8 cellular contexts compared by ENCODE assay signal in the genomic region with DNA sequence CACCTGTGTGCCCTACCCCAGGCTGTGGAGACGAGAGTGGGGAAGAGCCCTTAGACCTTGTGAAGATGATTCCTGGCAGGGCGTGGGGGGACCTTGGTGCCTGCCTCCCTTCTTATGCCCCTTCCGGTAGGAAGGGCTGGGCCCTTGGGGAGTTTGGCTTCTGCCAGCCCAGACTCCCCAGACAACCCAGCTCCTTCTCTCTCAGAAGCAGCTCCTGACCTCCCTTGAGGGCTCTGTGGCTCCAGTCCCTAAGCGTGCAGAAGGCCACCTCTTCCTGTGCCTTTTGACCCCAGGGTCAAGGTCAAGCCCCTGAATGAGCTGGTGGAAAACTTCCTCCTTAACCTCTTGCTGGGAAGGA. TPM values are rescaled to one million over a fixed set of nuclear protein-coding genes. Genes with fewer than 3 reads are reported as not detected.
A peak's percentile ranks its signal among the peaks of the same experiment; 100 is the strongest.
DNase-seq lines count a peak whose midpoint lies in the region; ATAC-seq and TF ChIP-seq lines count a peak whose summit lies in the region.

No MANE protein-coding gene starts in this region.

- H3K9me3 Mint-ChIP-seq in CD8-positive, alpha-beta T cell, result no peaks in the 10 kb centered on the region
- H3K9me3 Mint-ChIP-seq in nephron progenitor cell, result no peaks in the 10 kb centered on the region

- no peak for DNase-seq in CD8-positive, alpha-beta T cell
- DNase-seq in nephron progenitor cell (peak; percentile 38), SKM-1 treated with dmso at 0.1 percent for 144 hours (lab: John Stamatoyannopoulos, UW; ENCODE audit: unreplicated experiment) (no peak)

- no peak overlapping the region for H3K27ac ChIP-seq in CD8-positive, alpha-beta T cell (ENCODE audit: low read depth, low read length)
- H3K27ac ChIP-seq in KMS-11 (no peak overlapping the region), cingulate gyrus (ENCODE audit: low read depth, low read length) (peak overlapping the region; percentile 39)

- H3K36me3 Mint-ChIP-seq in CD8-positive, alpha-beta T cell, result no peaks in the 10 kb centered on the region
- H3K36me3 Mint-ChIP-seq in nephron progenitor cell (ENCODE audit: low read depth), result no peaks in the 10 kb centered on the region

- CTCF ChIA-PET in CD8-positive, alpha-beta T cell (lab: Charles Lee), result interaction anchor here (1.4 to 4.1 kb wide), 2 partner anchors 10 to 30 kb away, joined by 5 to 37 read pairs; no protein-coding TSS in a partner anchor

- peak overlapping the region; percentile 85 for H3K4me3 Mint-ChIP-seq in CD8-positive, alpha-beta T cell
- peak overlapping the region; percentile 86 for H3K4me3 Mint-ChIP-seq in nephron progenitor cell

- H3K4me1 Mint-ChIP-seq in CD8-positive, alpha-beta T cell (ENCODE audit: low read depth), result peaks cover 40% of the 10 kb centered on the region
- peaks cover 31% of the 10 kb centered on the region for H3K4me1 Mint-ChIP-seq in nephron progenitor cell

- no peak for TF ChIP-seq CTCF in CD8-positive, alpha-beta T cell (IDR thresholded peaks at IDR 0.05)
- TF ChIP-seq CTCF in KMS-11 (conservative IDR thresholded peaks at IDR 0.05; ENCODE audit: low read depth, low read length) (no peak), nephron progenitor cell (IDR thresholded peaks at IDR 0.05) (no peak)

- H3K36me3 ChIP-seq in CD8-positive, alpha-beta T cell (ENCODE audit: insufficient read depth, low read length), result no peaks in the 10 kb centered on the region
- H3K36me3 ChIP-seq in KMS-11 (ENCODE audit: insufficient read depth), result no peaks in the 10 kb centered on the region

- H4K20me1 ChIP-seq in KMS-11 (ENCODE audit: insufficient read depth), result no peaks in the 10 kb centered on the region

- H3K4me3 ChIP-seq in CD8-positive, alpha-beta T cell (ENCODE audit: low read depth, low read length), result peak overlapping the region; percentile 84
- no peak overlapping the region for H3K4me3 ChIP-seq in KMS-11 (IDR thresholded peaks at IDR 0.05; ENCODE audit: insufficient read depth, low read depth, low read length)

- peaks cover 37% of the 10 kb centered on the region for H3K4me1 ChIP-seq in CD8-positive, alpha-beta T cell (ENCODE audit: insufficient read depth, low read length)
- H3K4me1 ChIP-seq in KMS-11 (ENCODE audit: low read depth, poor library complexity, severe bottlenecking), result peaks cover 16% of the 10 kb centered on the region

- no peaks in the 10 kb centered on the region for H3K79me2 ChIP-seq in KMS-11 (ENCODE audit: insufficient read depth, low read depth)

- no peaks in the 10 kb centered on the region for H3K27me3 Mint-ChIP-seq in CD8-positive, alpha-beta T cell (ENCODE audit: low read depth)
- H3K27me3 Mint-ChIP-seq in nephron progenitor cell (ENCODE audit: low read depth, poor library complexity), result peaks cover 13% of the 10 kb centered on the region

- no peaks in the 10 kb centered on the region for H3K9me3 ChIP-seq in CD8-positive, alpha-beta T cell (ENCODE audit: low read length)

- intact Hi-C loops in CD8-positive, alpha-beta T cell (cut with DNase I, micrococcal nuclease), result no loop called here

- POLR2A ChIA-PET in CD8-positive, alpha-beta T cell (lab: Charles Lee), result interaction anchor here (0.6 to 2.6 kb wide), 4 partner anchors 9 to 1142 kb away, joined by 3 to 15 read pairs (median 4); no protein-coding TSS in a partner anchor

- peak overlapping the region; percentile 92 for H2AFZ ChIP-seq in KMS-11 (ENCODE audit: low read depth)

- H3K27ac Mint-ChIP-seq in CD8-positive, alpha-beta T cell, result no peak overlapping the region
- no peak overlapping the region for H3K27ac Mint-ChIP-seq in nephron progenitor cell

- peak overlapping the region; percentile 73 for H3K4me2 ChIP-seq in KMS-11

- H3K27me3 ChIP-seq in CD8-positive, alpha-beta T cell (ENCODE audit: insufficient read depth, low read length), result no peaks in the 10 kb centered on the region
- H3K27me3 ChIP-seq in KMS-11 (ENCODE audit: insufficient read depth, low read depth), result no peaks in the 10 kb centered on the region

- no peak for ATAC-seq in CD8-positive, alpha-beta T cell
- ATAC-seq in GM21737 (IDR thresholded peaks at IDR 0.05; ENCODE audit: unreplicated experiment) (no peak), HG03378 (IDR thresholded peaks at IDR 0.05; ENCODE audit: unreplicated experiment) (no peak), GM21619 (IDR thresholded peaks at IDR 0.05; ENCODE audit: unreplicated experiment) (no peak)

- H3K9ac ChIP-seq in KMS-11, result 0 out of 2 replicates have a peak overlapping the region, but pooled peaks have one; percentile 37

RNA-seq across cellular contexts. Expression of gene RPS6KA1, which starts 1.0 kb away (rescaled TPM):
- total RNA-seq in CD8-positive, alpha-beta T cell, result 10 to 100 TPM; 25.8 to 30.3 TPM

RNA-seq across cellular contexts. Expression of gene HMGN2, which starts 58.3 kb away (rescaled TPM):
- 100 to 1,000 TPM; 280 to 292 TPM for total RNA-seq in CD8-positive, alpha-beta T cell
